ENCODE assay signal across 1 cellular context in genomic region chr20:3797226-3797545, GRCh38.
TF ChIP-seq lines count a peak whose summit lies in the region.

No MANE protein-coding gene starts in this region.

TF ChIP-seq in IMR-90, 13 proteins besides CTCF, POLR2A, EP300 and RAD21:
- TF ChIP-seq USF2 (IDR thresholded peaks at IDR 0.05; ENCODE audit: low read depth, low read length) (no peak), MAFK (IDR thresholded peaks at IDR 0.05; ENCODE audit: low read depth, low read length) (no peak)
